9 cellular contexts compared by ENCODE assay signal in the genomic region with DNA sequence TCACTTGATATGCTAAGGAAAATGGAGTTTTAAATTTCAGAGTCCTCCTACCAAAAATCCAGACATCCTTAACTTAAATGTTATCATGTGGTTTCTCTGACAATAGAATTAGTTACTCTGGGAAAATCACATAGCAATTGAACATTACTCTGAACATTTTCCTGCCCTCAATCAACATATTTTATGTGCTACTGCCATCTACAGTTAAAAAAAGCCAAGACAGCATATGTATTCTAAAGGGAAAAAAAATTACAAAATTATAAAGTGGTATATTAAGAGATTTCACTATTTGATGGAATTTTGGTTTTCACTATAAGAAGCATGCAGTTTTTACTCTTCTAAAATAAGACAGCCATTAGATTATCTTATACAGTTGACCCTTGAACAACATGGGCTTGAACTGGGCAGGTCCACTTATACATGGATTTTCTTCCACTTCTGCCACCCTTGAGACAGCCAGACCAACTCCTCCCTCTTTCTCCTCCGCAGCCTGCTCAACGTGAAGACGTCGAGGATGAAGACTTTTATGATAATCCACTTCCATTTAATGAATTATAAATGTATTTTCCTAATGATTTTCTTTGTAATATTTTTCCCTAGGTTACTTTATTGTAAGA.
DNase-seq lines count a peak whose midpoint lies in the region; ATAC-seq and TF ChIP-seq lines count a peak whose summit lies in the region.
"Had no signal": no experiment of that assay in that cellular context is flagged by ENCODE, and none has a peak within 500 bp of the region (broad histone marks: within the 10 kb centered on the region; RNA-seq: fewer than 3 reads in every experiment).

No MANE protein-coding gene starts in this region.

- no peaks in the 10 kb centered on the region for H3K27me3 ChIP-seq in AG04450 (ENCODE audit: control insufficient read depth, insufficient read depth, low read length)
- H3K27me3 ChIP-seq: gastrocnemius medialis had no signal

- ATAC-seq in GM21381 (IDR thresholded peaks at IDR 0.05; ENCODE audit: unreplicated experiment) (no peak), GM18870 (IDR thresholded peaks at IDR 0.05; ENCODE audit: unreplicated experiment) (no peak)
- ATAC-seq: gastrocnemius medialis had no signal

- DNase-seq in AG04450 (ENCODE audit: low read depth, low spot score) (no peak), HCEC 1CT (peak; percentile 34), RKO (ENCODE audit: low spot score) (peak; percentile 24), foreskin melanocyte (peak; percentile 39), NCI-H345 (lab: John Stamatoyannopoulos, UW) (no peak)
- DNase-seq in activated naive CD4-positive, alpha-beta T cell (lab: John Stamatoyannopoulos, UW) = no peak
- DNase-seq: gastrocnemius medialis had no signal

- CTCF ChIA-PET in AG04450 (lab: Charles Lee) = interaction anchor here (1.4 kb wide), 1 partner anchor 124 kb away, joined by 4 read pairs; no protein-coding TSS in a partner anchor

- POLR2A ChIA-PET in AG04450 (lab: Yijun Ruan, JAX) = no interaction called here

- peak; percentile 54 for TF ChIP-seq CTCF in AG04450 (IDR thresholded peaks at IDR 0.05; ENCODE audit: low read depth, low read length)

- H3K27ac ChIP-seq in AG04450 (ENCODE audit: low read depth, low read length) = no peak overlapping the region
- H3K27ac ChIP-seq: gastrocnemius medialis had no signal

- no peak overlapping the region for H3K4me3 ChIP-seq in AG04450 (ENCODE audit: low read depth, low read length)
- H3K4me3 ChIP-seq: gastrocnemius medialis had no signal

- no peaks in the 10 kb centered on the region for H3K9me3 ChIP-seq in AG04450 (ENCODE audit: control insufficient read depth, insufficient read depth, low read length)
- H3K9me3 ChIP-seq: gastrocnemius medialis had no signal

Comparison
In these comparisons a context has a peak if more than half of its experiments do, and no peak if none do; other contexts are left out.
1. DNase-seq: peak in HCEC 1CT (single experiment), RKO (single experiment) and foreskin melanocyte (single experiment); none in AG04450 (single experiment), activated naive CD4-positive, alpha-beta T cell (0 of 4) and NCI-H345 (single experiment).